In the genomic region with DNA sequence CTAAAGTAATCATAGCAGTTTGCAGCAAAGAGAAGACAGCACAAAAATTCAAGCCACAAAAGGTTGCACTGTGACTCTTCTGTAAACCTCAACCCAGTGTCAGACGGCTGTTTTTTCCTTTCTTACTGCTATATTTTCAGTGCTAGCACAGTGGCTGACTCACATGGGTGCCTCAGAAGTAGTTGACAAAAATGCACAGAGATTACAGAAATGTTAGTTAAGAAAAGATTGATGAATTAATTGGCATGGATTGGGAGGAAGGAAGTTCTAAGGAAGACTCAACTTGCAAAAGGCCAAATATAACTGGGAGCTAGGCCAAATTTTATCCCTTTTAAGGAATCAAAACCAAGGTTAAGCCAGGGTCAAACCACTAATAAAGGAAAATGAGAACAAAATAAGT, we compare ENCODE assay signal across 9 cellular contexts.
DNase-seq lines count a peak whose midpoint lies in the region; TF ChIP-seq lines count a peak whose summit lies in the region.
"Had no signal": no experiment of that assay in that cellular context is flagged by ENCODE, and none has a peak within 500 bp of the region (broad histone marks: within the 10 kb centered on the region; RNA-seq: fewer than 3 reads in every experiment).

No MANE protein-coding gene starts in this region.

- H3K4me3 ChIP-seq in cardiac fibroblast (replicated peaks in 1 of 2; ENCODE audit: low read depth in 2 of 2, low read length in 2 of 2): no peak overlapping the region

- H3K27ac ChIP-seq in substantia nigra (ENCODE audit: low read depth, low read length, poor library complexity, severe bottlenecking): no peak overlapping the region
- H3K27ac ChIP-seq: 22Rv1 had no signal

- no peak for TF ChIP-seq CTCF in cardiac fibroblast (IDR thresholded peaks at IDR 0.05; ENCODE audit: low read depth, low read length)

- peak; percentile 46 for DNase-seq in NK-92 treated with Interleukin-12 subunit alpha and Interleukin-12 subunit beta, amount 100 ng/mL, for 24 hours (lab: John Stamatoyannopoulos, UW)
- no peak for DNase-seq in NK-92 (lab: John Stamatoyannopoulos, UW; ENCODE audit: unreplicated experiment)
- peak; percentile 33 to 44 for DNase-seq in Kasumi-1 (lab: John Stamatoyannopoulos, UW)
- peak; percentile 59 to 65 for DNase-seq in cardiac fibroblast (ENCODE audit: low read depth in 2 of 2)
- DNase-seq in stimulated activated CD8-positive, alpha-beta memory T cell treated with anti-CD3 and anti-CD28 coated beads, Interleukin-12 subunit alpha, Interleukin-12 subunit beta, amount 100 ng/mL, for 4 hours (ENCODE audit: low read depth): peak; percentile 3
- no peak for DNase-seq in hypothalamus (lab: John Stamatoyannopoulos, UW)
- no peak for DNase-seq in substantia nigra (lab: John Stamatoyannopoulos, UW)
- DNase-seq in superior temporal gyrus (ENCODE audit: extremely low spot score): no peak

Comparison
In these comparisons a context has a peak if more than half of its experiments do, and no peak if none do; other contexts are left out.
1. DNase-seq: peak in NK-92 treated with Interleukin-12 subunit alpha and Interleukin-12 subunit beta, amount 100 ng/mL, for 24 hours (single experiment), Kasumi-1 (2 of 2), cardiac fibroblast (2 of 2) and stimulated activated CD8-positive, alpha-beta memory T cell treated with anti-CD3 and anti-CD28 coated beads, Interleukin-12 subunit alpha, Interleukin-12 subunit beta, amount 100 ng/mL, for 4 hours (single experiment); none in NK-92 (single experiment), hypothalamus (0 of 51), substantia nigra (0 of 49) and superior temporal gyrus (single experiment).